ENCODE assay signal across 8 cellular contexts in genomic region chr17:79991924-79992656, GRCh38. TPM values are rescaled to one million over a fixed set of nuclear protein-coding genes. Genes with fewer than 3 reads are reported as not detected.
DNase-seq lines count a peak whose midpoint lies in the region; ATAC-seq and TF ChIP-seq lines count a peak whose summit lies in the region.

No MANE protein-coding gene starts in this region.

- H3K4me1 Mint-ChIP-seq in activated naive CD4-positive, alpha-beta T cell treated with anti-CD3 and anti-CD28 coated beads, Interleukin-2, amount 10 ng/mL, durations not matched to agents 7 days and 5 days, result peaks cover 51% of the 10 kb centered on the region

- H3K4me3 ChIP-seq in WI38 (ENCODE audit: low read depth, low read length) (peak overlapping the region; percentile 52), cardiac muscle cell (peak overlapping the region; percentile 11), skin epidermis (peak overlapping the region; percentile 25 to 45 (median 29))

- no peak for TF ChIP-seq CTCF in WI38 (IDR thresholded peaks at IDR 0.05; ENCODE audit: low read depth, low read length)
- no peak for TF ChIP-seq CTCF in cardiac muscle cell (IDR thresholded peaks at IDR 0.05; ENCODE audit: low read depth, low read length)

- H3K27me3 Mint-ChIP-seq in activated naive CD4-positive, alpha-beta T cell treated with anti-CD3 and anti-CD28 coated beads, Interleukin-2, amount 10 ng/mL, durations not matched to agents 7 days and 5 days, result peaks cover 42% of the 10 kb centered on the region

- H3K27ac ChIP-seq in cardiac muscle cell, result no peak overlapping the region
- H3K27ac ChIP-seq in skin epidermis, result peak overlapping the region in 15 of 21 experiments; percentile 11 to 77 (median 58)

- no peaks in the 10 kb centered on the region for H3K27me3 ChIP-seq in cardiac muscle cell

- ATAC-seq in GM18520 (IDR thresholded peaks at IDR 0.05; ENCODE audit: unreplicated experiment) (no peak), GM21526 (IDR thresholded peaks at IDR 0.05; ENCODE audit: low FRiP score, unreplicated experiment) (no peak)

- peaks cover 29% of the 10 kb centered on the region for H3K4me1 ChIP-seq in cardiac muscle cell (ENCODE audit: low read depth)

- H3K9me3 ChIP-seq in cardiac muscle cell (ENCODE audit: low read depth), result no peaks in the 10 kb centered on the region

- no peaks in the 10 kb centered on the region for H3K36me3 ChIP-seq in cardiac muscle cell

- H3K36me3 Mint-ChIP-seq in activated naive CD4-positive, alpha-beta T cell treated with anti-CD3 and anti-CD28 coated beads, Interleukin-2, amount 10 ng/mL, durations not matched to agents 7 days and 5 days, result no peaks in the 10 kb centered on the region

- H3K4me3 Mint-ChIP-seq in activated naive CD4-positive, alpha-beta T cell treated with anti-CD3 and anti-CD28 coated beads, Interleukin-2, amount 10 ng/mL, durations not matched to agents 7 days and 5 days, result peak overlapping the region; percentile 71

- CTCF ChIA-PET in activated naive CD4-positive, alpha-beta T cell treated with anti-CD3 and anti-CD28 coated beads, Interleukin-2, amount 10 ng/mL, durations not matched to agents 7 days and 5 days (lab: Charles Lee), result interaction anchor here (0.8 to 1.3 kb wide), 3 partner anchors 72 to 246 kb away, joined by 3 read pairs; no protein-coding TSS in a partner anchor

- H3K27ac Mint-ChIP-seq in activated naive CD4-positive, alpha-beta T cell treated with anti-CD3 and anti-CD28 coated beads, Interleukin-2, amount 10 ng/mL, durations not matched to agents 7 days and 5 days, result no peak overlapping the region

- peak; percentile 32 for DNase-seq in activated naive CD4-positive, alpha-beta T cell treated with anti-CD3 and anti-CD28 coated beads, Interleukin-2, amount 10 ng/mL, durations not matched to agents 7 days and 5 days
- DNase-seq in activated naive CD4-positive, alpha-beta T cell treated with anti-CD3 and anti-CD28 coated beads, Interleukin-2, amount 50 U/mL, for 16 hours, result no peak
- DNase-seq in cardiac muscle cell (ENCODE audit: low read depth in 1 of 2, low spot score in 1 of 2) (peak in 1 of 2 donors; percentile 9), COR-L47 (lab: John Stamatoyannopoulos, UW) (no peak)

- H3K9me3 Mint-ChIP-seq in activated naive CD4-positive, alpha-beta T cell treated with anti-CD3 and anti-CD28 coated beads, Interleukin-2, amount 10 ng/mL, durations not matched to agents 7 days and 5 days, result no peaks in the 10 kb centered on the region

RNA-seq across cellular contexts. Expression of gene TBC1D16, which starts 43.6 kb away (rescaled TPM):
- total RNA-seq in cardiac muscle cell, result 30.3 and 37.5 TPM in 2 replicates
- 13.0 and 22.1 TPM in 2 replicates for polyA plus RNA-seq in cardiac muscle cell

RNA-seq across cellular contexts. Expression of gene CCDC40, which starts 44.4 kb away (rescaled TPM):
- 8.0 and 11.3 TPM in 2 replicates for total RNA-seq in cardiac muscle cell
- 12.2 and 16.0 TPM in 2 replicates for polyA plus RNA-seq in cardiac muscle cell
